1 cellular context compared by ENCODE assay signal in the genomic region with DNA sequence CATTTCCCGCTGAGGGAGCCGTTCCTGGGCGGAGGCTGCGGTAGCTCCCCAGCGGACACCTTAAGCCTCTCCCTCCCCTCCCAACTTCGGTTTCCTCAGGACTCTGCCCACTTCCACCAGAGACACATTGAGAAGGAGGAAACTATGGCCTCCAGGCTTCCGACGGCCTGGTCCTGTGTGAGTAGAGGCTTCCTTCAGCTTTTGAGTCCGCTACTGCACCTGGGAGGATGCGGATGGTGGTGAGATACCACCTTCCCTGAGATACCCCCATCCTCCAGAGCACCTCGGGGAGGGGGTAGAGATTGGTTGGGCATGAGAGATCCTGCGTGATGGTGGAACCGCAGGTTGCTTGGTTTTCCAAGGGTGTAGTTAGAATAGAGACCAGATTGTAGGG.
TF ChIP-seq lines count a peak whose summit lies in the region.

No MANE protein-coding gene starts in this region.

TF ChIP-seq in endothelial cell of umbilical vein, 7 proteins besides CTCF, POLR2A, EP300 and RAD21 (continued from another document):
- TF ChIP-seq, protein P1, sequence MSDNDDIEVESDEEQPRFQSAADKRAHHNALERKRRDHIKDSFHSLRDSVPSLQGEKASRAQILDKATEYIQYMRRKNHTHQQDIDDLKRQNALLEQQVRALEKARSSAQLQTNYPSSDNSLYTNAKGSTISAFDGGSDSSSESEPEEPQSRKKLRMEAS (IDR thresholded peaks at IDR 0.05; ENCODE audit: insufficient read depth, insufficient read length) = no peak
- no peak for TF ChIP-seq JUN (IDR thresholded peaks at IDR 0.05; ENCODE audit: borderline replicate concordance, insufficient read depth, insufficient read length, low read depth)
- TF ChIP-seq EZH2 (IDR thresholded peaks at IDR 0.05; ENCODE audit: borderline replicate concordance, low read depth, low read length, severe bottlenecking) = no peak
- TF ChIP-seq MYC (IDR thresholded peaks at IDR 0.05; ENCODE audit: low read depth, low read length) = no peak
- no peak for TF ChIP-seq POLR2AphosphoS5 (IDR thresholded peaks at IDR 0.05; ENCODE audit: insufficient read depth, low read depth, low read length)
- TF ChIP-seq GATA2 (IDR thresholded peaks at IDR 0.05; ENCODE audit: insufficient read depth, insufficient read length, low read depth, low read length) = no peak
